ENCODE assay signal across 9 cellular contexts in genomic region chr5:178145965-178146820, GRCh38. TPM values are rescaled to one million over a fixed set of nuclear protein-coding genes. Genes with fewer than 3 reads are reported as not detected.
DNase-seq lines count a peak whose midpoint lies in the region; ATAC-seq, FAIRE-seq and TF ChIP-seq lines count a peak whose summit lies in the region.
"Had no signal": no experiment of that assay in that cellular context is flagged by ENCODE, and none has a peak within 500 bp of the region (broad histone marks: within the 10 kb centered on the region; RNA-seq: fewer than 3 reads in every experiment).

No MANE protein-coding gene starts in this region.

- H2AFZ ChIP-seq in Karpas-422 (ENCODE audit: low read length) = no peak overlapping the region

- H3K27ac Mint-ChIP-seq in activated naive CD8-positive, alpha-beta T cell treated with anti-CD3 and anti-CD28 coated beads, Interleukin-2, amount 10 ng/mL, durations not matched to agents 7 days and 5 days = no peak overlapping the region

- H3K4me2 ChIP-seq in Karpas-422 (ENCODE audit: low read depth, low read length, poor library complexity, severe bottlenecking) = no peak overlapping the region

- peak; percentile 74 for TF ChIP-seq CTCF in AG09319 (IDR thresholded peaks at IDR 0.05; ENCODE audit: low read depth, low read length)

- H3K9me2 ChIP-seq in Karpas-422 (replicated peaks; ENCODE audit: insufficient read depth, low read length) = no peaks in the 10 kb centered on the region

- H3K27me3 Mint-ChIP-seq in activated naive CD8-positive, alpha-beta T cell treated with anti-CD3 and anti-CD28 coated beads, Interleukin-2, amount 10 ng/mL, durations not matched to agents 7 days and 5 days = no peaks in the 10 kb centered on the region

- H3K9me3 ChIP-seq in Karpas-422 (ENCODE audit: low read length) = no peaks in the 10 kb centered on the region

- no peak overlapping the region for H3K4me3 ChIP-seq in Karpas-422 (ENCODE audit: low read length)
- H3K4me3 ChIP-seq: skin epidermis had no signal

- H3K36me3 Mint-ChIP-seq in activated naive CD8-positive, alpha-beta T cell treated with anti-CD3 and anti-CD28 coated beads, Interleukin-2, amount 10 ng/mL, durations not matched to agents 7 days and 5 days = peaks cover 13% of the 10 kb centered on the region

- POLR2A ChIA-PET in activated naive CD8-positive, alpha-beta T cell treated with anti-CD3 and anti-CD28 coated beads, Interleukin-2, amount 10 ng/mL, durations not matched to agents 7 days and 5 days (lab: Charles Lee) = interaction anchor here (1.2 to 1.5 kb wide), 2 partner anchors 25 to 70 kb away, joined by 3 to 6 read pairs; no protein-coding TSS in a partner anchor

- no peaks in the 10 kb centered on the region for H3K79me2 ChIP-seq in Karpas-422 (ENCODE audit: low read length)

- H3K27me3 ChIP-seq in Karpas-422 (ENCODE audit: low read length) = no peaks in the 10 kb centered on the region

- H3K9ac ChIP-seq in Karpas-422 (ENCODE audit: low read length) = no peak overlapping the region

- H3K9me3 Mint-ChIP-seq in activated naive CD8-positive, alpha-beta T cell treated with anti-CD3 and anti-CD28 coated beads, Interleukin-2, amount 10 ng/mL, durations not matched to agents 7 days and 5 days = no peaks in the 10 kb centered on the region

- H3K4me1 ChIP-seq in Karpas-422 (ENCODE audit: low read length) = peaks cover 8% of the 10 kb centered on the region

- H3K36me3 ChIP-seq in Karpas-422 (ENCODE audit: insufficient read depth, low read length) = peaks cover 43% of the 10 kb centered on the region; the same call in 1 of the 2 replicates

- H4K20me1 ChIP-seq in Karpas-422 (ENCODE audit: insufficient read depth, low read depth, low read length) = peaks cover 6% of the 10 kb centered on the region; the same call in 1 of the 2 replicates

- no peak overlapping the region for H3K4me3 Mint-ChIP-seq in activated naive CD8-positive, alpha-beta T cell treated with anti-CD3 and anti-CD28 coated beads, Interleukin-2, amount 10 ng/mL, durations not matched to agents 7 days and 5 days

- H3K27ac ChIP-seq in Karpas-422 (ENCODE audit: low read length) = no peak overlapping the region

- DNase-seq in AG09319 (ENCODE audit: extremely low read depth, low read depth) = no peak
- DNase-seq in GM19239 (ENCODE audit: insufficient read length, low spot score) = peak; percentile 54
- peak; percentile 88 for DNase-seq in Karpas-422
- DNase-seq in SKM-1 treated with dmso at 0.1 percent for 144 hours (lab: John Stamatoyannopoulos, UW; ENCODE audit: unreplicated experiment) = peak; percentile 69
- DNase-seq in activated naive CD8-positive, alpha-beta T cell treated with anti-CD3 and anti-CD28 coated beads, Interleukin-2, amount 10 ng/mL, durations not matched to agents 7 days and 5 days = peak; percentile 78
- peak; percentile 62 for DNase-seq in hepatic stellate cell (ENCODE audit: low spot score)
- peak; percentile 65 for DNase-seq in stimulated activated CD4-positive, alpha-beta T cell treated with anti-CD3 and anti-CD28 coated beads, Interleukin-1b, Interleukin-23, amount 100 ng/mL, for 48 hours

- FAIRE-seq in GM19239 (lab: Jason Lieb, UNC) = peak; percentile 81

- peak; percentile 81 for ATAC-seq in activated naive CD8-positive, alpha-beta T cell treated with anti-CD3 and anti-CD28 coated beads, Interleukin-2, amount 10 ng/mL, durations not matched to agents 7 days and 5 days (ENCODE audit: low read depth)
- ATAC-seq in HG03521 (IDR thresholded peaks at IDR 0.05; ENCODE audit: unreplicated experiment) = no peak

- peaks cover 26% of the 10 kb centered on the region for H3K4me1 Mint-ChIP-seq in activated naive CD8-positive, alpha-beta T cell treated with anti-CD3 and anti-CD28 coated beads, Interleukin-2, amount 10 ng/mL, durations not matched to agents 7 days and 5 days

RNA-seq across cellular contexts. Expression of gene NHP2, which starts 7.5 kb away (rescaled TPM):
- 264 and 330 TPM in 2 replicates for total RNA-seq in Karpas-422 (2014; rRNA removed; shearing (Covaris generic); ENCODE audit: low replicate concordance)
- total RNA-seq in activated naive CD8-positive, alpha-beta T cell treated with anti-CD3 and anti-CD28 coated beads, Interleukin-2, amount 10 ng/mL, durations not matched to agents 7 days and 5 days = 100 to 1,000 TPM; 113 to 124 TPM

RNA-seq across cellular contexts. Expression of gene RMND5B, which starts 15.4 kb away (rescaled TPM):
- total RNA-seq in Karpas-422 (2014; rRNA removed; shearing (Covaris generic); ENCODE audit: low replicate concordance) = 42.9 and 59.2 TPM in 2 replicates
- total RNA-seq in activated naive CD8-positive, alpha-beta T cell treated with anti-CD3 and anti-CD28 coated beads, Interleukin-2, amount 10 ng/mL, durations not matched to agents 7 days and 5 days = 10 to 100 TPM; 11.4 to 12.5 TPM

RNA-seq across cellular contexts. Expression of gene N4BP3, which starts 32.9 kb away (rescaled TPM):
- total RNA-seq in Karpas-422 (2014; rRNA removed; shearing (Covaris generic); ENCODE audit: low replicate concordance) = 1.2 and 4.1 TPM in 2 replicates
- total RNA-seq in activated naive CD8-positive, alpha-beta T cell treated with anti-CD3 and anti-CD28 coated beads, Interleukin-2, amount 10 ng/mL, durations not matched to agents 7 days and 5 days = 1 to 10 TPM; 5.3 to 5.4 TPM

RNA-seq across cellular contexts. Expression of gene GMCL2, which starts 41.0 kb away (rescaled TPM):
- not detected in 2 replicates for total RNA-seq in Karpas-422 (2014; rRNA removed; shearing (Covaris generic); ENCODE audit: low replicate concordance)
- total RNA-seq in activated naive CD8-positive, alpha-beta T cell treated with anti-CD3 and anti-CD28 coated beads, Interleukin-2, amount 10 ng/mL, durations not matched to agents 7 days and 5 days = not detected

RNA-seq across cellular contexts. Expression of gene HNRNPAB, which starts 58.1 kb away (rescaled TPM):
- 75.7 and 136 TPM in 2 replicates for total RNA-seq in Karpas-422 (2014; rRNA removed; shearing (Covaris generic); ENCODE audit: low replicate concordance)
- total RNA-seq in activated naive CD8-positive, alpha-beta T cell treated with anti-CD3 and anti-CD28 coated beads, Interleukin-2, amount 10 ng/mL, durations not matched to agents 7 days and 5 days = 100 to 1,000 TPM; 183 to 198 TPM
